Comparison of ENCODE assay signal across 8 cellular contexts in the genomic region with DNA sequence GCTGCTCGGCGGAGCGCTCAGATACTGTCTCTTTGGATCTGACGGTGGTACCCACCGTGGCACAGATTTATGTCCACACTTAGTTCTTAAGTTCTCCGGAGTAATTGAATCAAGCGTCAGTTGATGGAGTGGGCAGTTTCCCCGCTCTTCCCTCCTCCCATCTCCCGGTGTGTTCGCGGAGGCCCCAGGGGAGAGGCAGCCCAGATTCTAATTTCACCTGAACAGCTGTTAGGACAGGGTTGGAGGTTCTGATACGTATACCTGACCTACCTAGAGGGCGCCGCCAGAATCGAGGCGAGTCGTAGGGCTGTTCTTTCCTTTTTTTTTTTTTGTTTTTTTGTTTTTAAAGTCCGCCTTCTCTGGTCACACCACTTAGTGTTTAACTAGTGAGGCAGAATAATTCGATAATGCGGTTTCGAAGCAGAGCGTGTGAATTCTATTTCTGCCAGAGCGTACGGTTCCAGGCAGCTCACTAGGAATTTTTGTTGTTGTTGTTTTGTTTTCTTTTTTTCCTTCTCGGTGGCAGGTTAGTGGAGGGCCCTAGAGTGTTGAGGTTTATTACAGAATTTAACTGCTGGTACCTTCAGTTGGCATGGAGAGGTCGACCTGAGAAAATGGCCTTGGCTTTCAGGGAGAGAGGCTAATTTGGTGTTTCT. TPM values are rescaled to one million over a fixed set of nuclear protein-coding genes. Genes with fewer than 3 reads are reported as not detected.
DNase-seq lines count a peak whose midpoint lies in the region; ATAC-seq and TF ChIP-seq lines count a peak whose summit lies in the region.

No MANE protein-coding gene starts in this region.

- H3K36me3 ChIP-seq in hepatocyte (replicated peaks; ENCODE audit: insufficient read depth, low read depth) (no peaks in the 10 kb centered on the region), gastrocnemius medialis (no peaks in the 10 kb centered on the region)

- peak; percentile 29 for ATAC-seq in HG02678 (IDR thresholded peaks at IDR 0.05; ENCODE audit: unreplicated experiment)
- ATAC-seq in gastrocnemius medialis, result no peak
- ATAC-seq in HG02840 (IDR thresholded peaks at IDR 0.05; ENCODE audit: low FRiP score, unreplicated experiment), result no peak

- H3K9me2 ChIP-seq in hepatocyte (replicated peaks; ENCODE audit: insufficient read depth), result no peaks in the 10 kb centered on the region

- in situ Hi-C loops in gastrocnemius medialis (cut with MboI; ENCODE audit: low sequenced_read_pairs in 4 of 4), result no loop called here

- peak overlapping the region; percentile 67 for H2AFZ ChIP-seq in hepatocyte

- no peaks in the 10 kb centered on the region for H3K79me2 ChIP-seq in hepatocyte

- intact Hi-C loops in gastrocnemius medialis (cut with DNase I; ENCODE audit: low total_unique reads), result no loop called here

- DNase-seq in Daoy (ENCODE audit: low read depth), result peak; percentile 19
- peak; percentile 69 for DNase-seq in SW480 (ENCODE audit: low spot score)
- no peak for DNase-seq in hepatocyte (ENCODE audit: low spot score)
- DNase-seq in gastrocnemius medialis, result no peak
- DNase-seq in GOT3 (lab: John Stamatoyannopoulos, UW), result no peak
- DNase-seq in activated CD4-positive, alpha-beta T cell treated with anti-CD3 and anti-CD28 coated beads, Interleukin-2, amount 50 U/mL, for 48 hours, result no peak

- WGBS in hepatocyte (ENCODE audit: low lambda C conversion rate, missing lambda C conversion rate), result 8% methylated on average over 26 of the region's 26 CpGs

- no peak for TF ChIP-seq CTCF in hepatocyte (IDR thresholded peaks at IDR 0.05; ENCODE audit: poor library complexity)
- no peak for TF ChIP-seq CTCF in gastrocnemius medialis (IDR thresholded peaks at IDR 0.05 in 4 of 5, conservative IDR thresholded peaks at IDR 0.05 in 1 of 5)

- peaks cover 45% of the 10 kb centered on the region for H3K27me3 ChIP-seq in hepatocyte
- H3K27me3 ChIP-seq in gastrocnemius medialis, result peaks cover 53 to 59% (median 54%) of the 10 kb centered on the region in 3 donors

- H3K4me1 ChIP-seq in hepatocyte (ENCODE audit: insufficient read depth) (peaks cover 5% of the 10 kb centered on the region), gastrocnemius medialis (peaks cover 3 to 11% of the 10 kb centered on the region in 2 donors)

- peak overlapping the region; percentile 94 for H3K4me2 ChIP-seq in hepatocyte

- H4K20me1 ChIP-seq in hepatocyte (ENCODE audit: insufficient read depth, poor library complexity, severe bottlenecking), result no peaks in the 10 kb centered on the region

- no peaks in the 10 kb centered on the region for H3K9me3 ChIP-seq in hepatocyte (ENCODE audit: low read depth)
- no peaks in the 10 kb centered on the region for H3K9me3 ChIP-seq in gastrocnemius medialis

- H3K27ac ChIP-seq in hepatocyte (no peak overlapping the region), gastrocnemius medialis (no peak overlapping the region)

- H3K4me3 ChIP-seq in hepatocyte (peak overlapping the region; percentile 51), gastrocnemius medialis (peak overlapping the region; percentile 50 to 64 (median 53))

- TF ChIP-seq POLR2A in gastrocnemius medialis (IDR thresholded peaks at IDR 0.05), result no peak

RNA-seq across cellular contexts. Expression of a gene that starts 22.3 kb away (rescaled TPM):
- total RNA-seq in Daoy (2014; rRNA removed; shearing (Covaris generic)), result 52.9 and 60.9 TPM in 2 replicates
- total RNA-seq in hepatocyte (193 and 199 TPM in 2 replicates), gastrocnemius medialis (10 to 100 TPM; 41.9 to 56.5 (median 53.9) TPM)
- 82.1 and 88.0 TPM in 2 replicates for polyA plus RNA-seq in hepatocyte

RNA-seq across cellular contexts. Expression of a gene that starts 42.9 kb away (rescaled TPM):
- total RNA-seq in Daoy (2014; rRNA removed; shearing (Covaris generic)), result 11.8 and 13.0 TPM in 2 replicates
- 4.7 and 5.3 TPM in 2 replicates for total RNA-seq in hepatocyte
- 4.8 and 5.6 TPM in 2 replicates for polyA plus RNA-seq in hepatocyte
- total RNA-seq in gastrocnemius medialis, result 1 to 10 TPM in 1 of 4 donors, under 1 TPM in 3; 0.07 to 3.8 (median 0.87) TPM

Comparison
In these comparisons a context has a peak if more than half of its experiments do, and no peak if none do; other contexts are left out.
1. DNase-seq: peak in Daoy (single experiment) and SW480 (single experiment); none in hepatocyte (single experiment), gastrocnemius medialis (0 of 2), GOT3 (single experiment) and activated CD4-positive, alpha-beta T cell treated with anti-CD3 and anti-CD28 coated beads, Interleukin-2, amount 50 U/mL, for 48 hours (0 of 2).